8 cellular contexts compared by ENCODE assay signal in the genomic region with DNA sequence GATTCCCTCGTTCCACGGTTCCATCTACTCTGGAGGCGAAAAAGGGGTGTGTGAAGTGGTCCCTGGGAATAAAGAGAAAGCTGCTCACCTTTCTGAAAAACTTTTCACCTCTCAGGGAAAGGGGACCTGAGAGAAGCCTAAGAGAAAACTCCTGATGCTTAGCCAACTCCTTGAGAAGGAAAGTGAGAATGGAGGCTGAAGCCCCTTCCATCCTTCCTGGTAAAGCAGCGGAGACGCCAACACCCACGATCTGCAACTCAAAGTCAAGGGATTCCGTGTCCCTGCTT.
DNase-seq lines count a peak whose midpoint lies in the region; FAIRE-seq and TF ChIP-seq lines count a peak whose summit lies in the region.

No MANE protein-coding gene starts in this region.

- H3F3A ChIP-seq in MM.1S (ENCODE audit: insufficient read depth, low read length): peaks cover 39% of the 10 kb centered on the region

- no peak for TF ChIP-seq POLR2A in GM12892 (IDR thresholded peaks at IDR 0.05; ENCODE audit: low read depth, low read length)

- H2AFZ ChIP-seq in MM.1S (ENCODE audit: low read length): no peak overlapping the region

- H3K9me2 ChIP-seq in MM.1S (replicated peaks; ENCODE audit: insufficient read depth, low read length): no peaks in the 10 kb centered on the region

- no peaks in the 10 kb centered on the region for H3K36me3 Mint-ChIP-seq in nephron (ENCODE audit: low read depth)

- POLR2A ChIA-PET in BJ (lab: Charles Lee): interaction anchor here (0.7 to 0.9 kb wide), 2 partner anchors 30 to 114 kb away, joined by 3 to 6 read pairs; a partner anchor contains a TSS

- H3K36me3 ChIP-seq in BJ (ENCODE audit: control insufficient read depth, insufficient read depth, low read length): no peaks in the 10 kb centered on the region
- H3K36me3 ChIP-seq in MM.1S (replicated peaks; ENCODE audit: insufficient read depth, low read length): no peaks in the 10 kb centered on the region

- H3K27me3 ChIP-seq in BJ (ENCODE audit: control insufficient read depth, insufficient read depth, low read length): no peaks in the 10 kb centered on the region
- H3K27me3 ChIP-seq in MM.1S (replicated peaks; ENCODE audit: insufficient read depth, low read length): no peaks in the 10 kb centered on the region
- peaks cover 0 to 4% (median 0%) of the 10 kb centered on the region in 45 donors for H3K27me3 ChIP-seq in dorsolateral prefrontal cortex

- H3K27ac Mint-ChIP-seq in nephron: peak overlapping the region; percentile 87 to 91 (median 89)

- H4K20me1 ChIP-seq in MM.1S (ENCODE audit: insufficient read depth, low read length): no peaks in the 10 kb centered on the region

- no peaks in the 10 kb centered on the region for H3K79me2 ChIP-seq in MM.1S (ENCODE audit: low read length)

- H3K4me3 Mint-ChIP-seq in nephron: peak overlapping the region; percentile 85 to 90 (median 87)

- intact Hi-C loops in dorsolateral prefrontal cortex (cut with DNase I): no loop called here

- peak overlapping the region; percentile 97 for H3K9ac ChIP-seq in MM.1S (ENCODE audit: low read length)

- H3K4me3 ChIP-seq in BJ (ENCODE audit: low read depth, low read length) (peak overlapping the region; percentile 46), MM.1S (ENCODE audit: low read length) (peak overlapping the region; percentile 57), dorsolateral prefrontal cortex (peak overlapping the region; percentile 29 to 86 (median 64))

- H3K27me3 Mint-ChIP-seq in nephron (ENCODE audit: low read depth): peaks cover 6% of the 10 kb centered on the region

- H3K9me3 ChIP-seq in MM.1S (replicated peaks; ENCODE audit: insufficient read depth, low read length): no peaks in the 10 kb centered on the region

- peaks cover 39% of the 10 kb centered on the region for H3K4me1 ChIP-seq in MM.1S (ENCODE audit: low read length)

- H3K4me2 ChIP-seq in MM.1S (ENCODE audit: low read depth, low read length): peak overlapping the region; percentile 86

- no peak for FAIRE-seq in GM12892 (lab: Jason Lieb, UNC)

- H3K9me3 Mint-ChIP-seq in nephron: no peaks in the 10 kb centered on the region

- peaks cover 38% of the 10 kb centered on the region for H3K4me1 Mint-ChIP-seq in nephron

- CTCF ChIA-PET in BJ (lab: Yijun Ruan, JAX): interaction anchor here (1.0 to 2.6 kb wide), 6 partner anchors 10 to 150 kb away, joined by 3 to 8 read pairs (median 3); a partner anchor contains a TSS

- peak overlapping the region; percentile 100 for H3K27ac ChIP-seq in MM.1S (ENCODE audit: low read length)
- H3K27ac ChIP-seq in dorsolateral prefrontal cortex: peak overlapping the region in 37 of 59 donors; percentile 4 to 85 (median 50)

- DNase-seq in BJ (ENCODE audit: low read depth) (no peak), MM.1S (no peak), dorsolateral prefrontal cortex (no peak), NCI-H2227 treated with DMSO at 0.1 percent for 48 hours (lab: John Stamatoyannopoulos, UW) (no peak), GM12892 (ENCODE audit: insufficient read length) (no peak), midbrain (lab: John Stamatoyannopoulos, UW) (no peak), SW 1271 (lab: John Stamatoyannopoulos, UW) (no peak)

- no peak for TF ChIP-seq CTCF in BJ (IDR thresholded peaks at IDR 0.05; ENCODE audit: insufficient read depth, low read depth, low read length)
- TF ChIP-seq CTCF in MM.1S (IDR thresholded peaks at IDR 0.05; ENCODE audit: low read length): no peak
- TF ChIP-seq CTCF in dorsolateral prefrontal cortex (IDR thresholded peaks at IDR 0.05 in 54 of 56, conservative IDR thresholded peaks at IDR 0.05 in 2 of 56; ENCODE audit: low read depth in 1 of 56, partially characterized antibody in 56 of 56): no peak
- no peak for TF ChIP-seq CTCF in nephron (IDR thresholded peaks at IDR 0.05; ENCODE audit: unreplicated experiment in 3 of 3)
